ENCODE assay signal across 18 cellular contexts in the genomic region with DNA sequence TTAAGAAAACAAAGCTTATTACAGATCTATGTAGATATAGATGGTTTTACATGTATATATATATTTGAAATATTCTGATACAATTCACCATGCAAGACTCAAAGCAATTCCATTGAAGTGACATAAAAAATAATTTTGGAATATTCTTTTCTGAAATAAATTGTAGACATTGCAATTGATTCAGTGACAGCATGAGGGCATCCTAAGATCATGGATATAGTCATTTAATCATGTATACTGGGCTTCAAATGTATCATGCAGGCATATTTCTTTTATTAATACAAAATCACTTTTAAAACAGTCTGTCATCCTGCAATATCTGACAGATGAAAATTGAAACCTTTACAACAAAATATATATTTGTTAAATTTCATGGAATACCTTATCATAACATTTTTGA.
A peak's percentile ranks its signal among the peaks of the same experiment; 100 is the strongest.
DNase-seq lines count a peak whose midpoint lies in the region; ATAC-seq, FAIRE-seq and TF ChIP-seq lines count a peak whose summit lies in the region.
"Had no signal": no experiment of that assay in that cellular context is flagged by ENCODE, and none has a peak within 500 bp of the region (broad histone marks: within the 10 kb centered on the region; RNA-seq: fewer than 3 reads in every experiment).

No MANE protein-coding gene starts in this region.

- ATAC-seq in A549, result no peak
- ATAC-seq in HG03432 (IDR thresholded peaks at IDR 0.05; ENCODE audit: unreplicated experiment), result no peak
- no peak for ATAC-seq in GM18502 (IDR thresholded peaks at IDR 0.05; ENCODE audit: poor library complexity, unreplicated experiment)
- ATAC-seq: GM23338, K562, lower lobe of right lung, right lobe of liver had no signal

- CTCF ChIA-PET in A549 (lab: Yijun Ruan, JAX), result interaction anchor here (0.8 kb wide), 1 partner anchor 1189 kb away, joined by 3 read pairs; no protein-coding TSS in a partner anchor

- H3K36me3 ChIP-seq in DOHH2 (ENCODE audit: control insufficient read depth, low read length) (no peaks in the 10 kb centered on the region), bronchial epithelial cell (ENCODE audit: control insufficient read depth, insufficient read depth, low read length) (no peaks in the 10 kb centered on the region)
- H3K36me3 ChIP-seq: lower lobe of right lung, right lobe of liver, upper lobe of left lung had no signal

- no peak for TF ChIP-seq POLR2A in A549 (IDR thresholded peaks at IDR 0.05; ENCODE audit: low read length)

- no peak for FAIRE-seq in A549 (lab: Jason Lieb, UNC)
- no peak for FAIRE-seq in bronchial epithelial cell (lab: Jason Lieb, UNC)
- FAIRE-seq: K562 had no signal

- H3F3A ChIP-seq in DOHH2 (ENCODE audit: control insufficient read depth, insufficient read depth), result no peaks in the 10 kb centered on the region

- H3K27ac ChIP-seq in A549, result no peak overlapping the region
- no peak overlapping the region for H3K27ac ChIP-seq in DOHH2 (ENCODE audit: low read depth, low read length)
- H3K27ac ChIP-seq: lower lobe of right lung, right lobe of liver, upper lobe of left lung had no signal

- H3K4me3 ChIP-seq in A549, result no peak overlapping the region
- no peak overlapping the region for H3K4me3 ChIP-seq in DOHH2 (ENCODE audit: low read length)
- no peak overlapping the region for H3K4me3 ChIP-seq in bronchial epithelial cell (ENCODE audit: low read depth, low read length)
- H3K4me3 ChIP-seq: GM23338, K562, lower lobe of right lung, right lobe of liver, upper lobe of left lung had no signal

- no peaks in the 10 kb centered on the region for H4K20me1 ChIP-seq in DOHH2 (ENCODE audit: control insufficient read depth, insufficient read depth, low read depth, low read length)

- H3K9me3 ChIP-seq in A549 (no peaks in the 10 kb centered on the region), DOHH2 (ENCODE audit: control insufficient read depth, insufficient read depth, low read length) (no peaks in the 10 kb centered on the region)
- H3K9me3 ChIP-seq: lower lobe of right lung, right lobe of liver, upper lobe of left lung had no signal

- H3K27me3 ChIP-seq in DOHH2 (ENCODE audit: control insufficient read depth, low read length) (no peaks in the 10 kb centered on the region), bronchial epithelial cell (ENCODE audit: control insufficient read depth, insufficient read depth, low read length) (no peaks in the 10 kb centered on the region)
- H3K27me3 ChIP-seq: right lobe of liver, upper lobe of left lung had no signal

- TF ChIP-seq RAD21 in A549 (conservative IDR thresholded peaks at IDR 0.05 in 1 of 2, IDR thresholded peaks at IDR 0.05 in 1 of 2), result peak; percentile 26 to 51; a peak in 3 of 5 replicates

- H3K4me2 ChIP-seq in A549 (no peak overlapping the region), DOHH2 (ENCODE audit: low read length) (no peak overlapping the region)
- H3K4me2 ChIP-seq: GM23338 had no signal

- POLR2A ChIA-PET in A549 (lab: Yijun Ruan, JAX), result no interaction called here

- DNase-seq in A549 (ENCODE audit: low read depth in 1 of 2, low spot score in 1 of 2) (peak in 1 of 2 experiments; percentile 3), NCI-H460 (ENCODE audit: extremely low read depth, low read depth) (peak; percentile 4), bronchial epithelial cell (ENCODE audit: low read depth) (peak; percentile 1), activated T-cell treated with anti-CD3 and anti-CD28 coated beads for 4 hours (no peak)
- DNase-seq in stimulated activated CD4-positive, alpha-beta T cell treated with anti-CD3 and anti-CD28 coated beads, Interleukin-4, amount 100 ng/mL, for 1 hour, result no peak
- DNase-seq: activated CD4-positive, alpha-beta T cell treated with anti-CD3 and anti-CD28 coated beads, Interleukin-2, amount 50 U/mL, for 4 hours; activated effector memory CD4-positive, alpha-beta T cell treated with anti-CD3 and anti-CD28 coated beads, Interleukin-2, amount 50 U/mL, for 16 hours; effector CD4-positive, alpha-beta T cell; GDM1; lower lobe of right lung; right lobe of liver; stimulated activated CD4-positive, alpha-beta T cell treated with anti-CD3 and anti-CD28 coated beads, Interleukin-2, amount 100 ng/mL, for 48 hours; upper lobe of left lung had no signal

- H3K9me2 ChIP-seq in DOHH2 (replicated peaks; ENCODE audit: control insufficient read depth, low read length), result no peaks in the 10 kb centered on the region

- no peak for TF ChIP-seq EP300 in A549 (IDR thresholded peaks at IDR 0.05)

- no peaks in the 10 kb centered on the region for H3K79me2 ChIP-seq in DOHH2 (ENCODE audit: control insufficient read depth, low read length)

- H3K4me1 ChIP-seq in A549 (no peaks in the 10 kb centered on the region), DOHH2 (ENCODE audit: control insufficient read depth, low read length) (no peaks in the 10 kb centered on the region)
- H3K4me1 ChIP-seq: lower lobe of right lung, right lobe of liver, upper lobe of left lung had no signal

- TF ChIP-seq CTCF in A549 (IDR thresholded peaks at IDR 0.05) (peak; percentile 35; the same call in 2 of the 3 replicates), DOHH2 (IDR thresholded peaks at IDR 0.05; ENCODE audit: low read depth, low read length, poor library complexity, severe bottlenecking) (peak; percentile 10), bronchial epithelial cell (IDR thresholded peaks at IDR 0.05; ENCODE audit: insufficient read depth, low read length, severe bottlenecking) (no peak)

TF ChIP-seq in A549, 52 proteins besides CTCF, POLR2A, EP300 and RAD21:
- no peak for TF ChIP-seq EHMT2 (IDR thresholded peaks at IDR 0.05; ENCODE audit: low read depth)
- TF ChIP-seq SMC3 (IDR thresholded peaks at IDR 0.05), result peak; percentile 33; the same call in 1 of the 3 replicates
- TF ChIP-seq CHD4 (IDR thresholded peaks at IDR 0.05; ENCODE audit: borderline replicate concordance), result no peak
- TF ChIP-seq, protein P1, sequence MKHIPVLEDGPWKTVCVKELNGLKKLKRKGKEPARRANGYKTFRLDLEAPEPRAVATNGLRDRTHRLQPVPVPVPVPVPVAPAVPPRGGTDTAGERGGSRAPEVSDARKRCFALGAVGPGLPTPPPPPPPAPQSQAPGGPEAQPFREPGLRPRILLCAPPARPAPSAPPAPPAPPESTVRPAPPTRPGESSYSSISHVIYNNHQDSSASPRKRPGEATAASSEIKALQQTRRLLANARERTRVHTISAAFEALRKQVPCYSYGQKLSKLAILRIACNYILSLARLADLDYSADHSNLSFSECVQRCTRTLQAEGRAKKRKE (CRISPR knock-in tag; IDR thresholded peaks at IDR 0.05; ENCODE audit: low read depth), result no peak

Comparison
In these comparisons a context has a peak if more than half of its experiments do, and no peak if none do; other contexts are left out.
1. DNase-seq: peak in NCI-H460 (single experiment) and bronchial epithelial cell (single experiment); none in activated T-cell treated with anti-CD3 and anti-CD28 coated beads for 4 hours (single experiment) and stimulated activated CD4-positive, alpha-beta T cell treated with anti-CD3 and anti-CD28 coated beads, Interleukin-4, amount 100 ng/mL, for 1 hour (single experiment).